Comparison of ENCODE assay signal across 9 cellular contexts in the genomic region with DNA sequence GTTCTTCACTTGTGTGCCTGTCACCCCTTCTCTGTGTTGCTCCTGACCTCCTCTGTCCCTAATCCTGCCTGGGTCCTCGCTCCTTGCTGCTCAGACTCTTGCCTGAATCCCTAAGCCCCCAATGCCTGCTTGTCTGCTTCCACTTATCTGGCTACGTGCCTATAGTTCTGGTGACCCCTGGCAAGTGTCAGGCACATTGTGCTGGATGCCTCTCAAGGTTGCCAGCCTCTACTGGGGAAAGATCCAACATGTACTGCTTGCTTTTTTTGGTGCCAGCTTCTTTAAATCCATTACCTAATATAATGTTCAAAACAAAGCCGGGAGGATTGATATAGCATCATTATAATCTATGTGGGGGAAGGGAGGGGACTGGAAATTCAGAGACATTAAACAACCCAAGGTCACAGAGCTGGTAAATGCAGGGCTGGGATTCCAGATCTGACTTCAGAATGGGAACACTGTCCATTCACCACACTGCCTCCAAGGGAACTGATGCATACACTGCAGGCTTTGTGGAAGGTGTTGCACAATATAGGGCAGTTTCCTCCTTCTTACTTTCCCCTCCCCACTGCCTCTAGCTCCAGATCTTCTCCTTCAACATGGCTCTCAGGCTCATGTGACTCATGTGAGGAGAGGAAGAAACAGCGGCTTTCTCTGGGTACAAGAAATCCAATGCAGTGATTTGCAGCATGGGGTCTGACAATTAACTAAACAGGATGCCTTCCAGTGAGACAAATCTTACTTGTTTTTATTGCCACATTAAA.
DNase-seq lines count a peak whose midpoint lies in the region; ATAC-seq, FAIRE-seq and TF ChIP-seq lines count a peak whose summit lies in the region.
"Had no signal": no experiment of that assay in that cellular context is flagged by ENCODE, and none has a peak within 500 bp of the region (broad histone marks: within the 10 kb centered on the region; RNA-seq: fewer than 3 reads in every experiment).

No MANE protein-coding gene starts in this region.

- FAIRE-seq in urothelium cell line (lab: Jason Lieb, UNC): no peak

- H3K9ac ChIP-seq in mammary epithelial cell (ENCODE audit: insufficient read depth, low read length) (no peak overlapping the region), Karpas-422 (ENCODE audit: low read length) (no peak overlapping the region)

- dilution Hi-C loops in mammary epithelial cell (cut with HindIII; ENCODE audit: low sequenced_read_pairs): no loop called here

- ATAC-seq in GM19328 (IDR thresholded peaks at IDR 0.05; ENCODE audit: unreplicated experiment) (no peak), GM18873 (IDR thresholded peaks at IDR 0.05; ENCODE audit: low FRiP score, unreplicated experiment) (no peak)

- H3K27me3 ChIP-seq in mammary epithelial cell (ENCODE audit: insufficient read depth, low read length) (no peaks in the 10 kb centered on the region), Karpas-422 (ENCODE audit: low read length) (no peaks in the 10 kb centered on the region; the same call in 1 of the 2 replicates)

- H3K4me2 ChIP-seq in mammary epithelial cell (ENCODE audit: insufficient read depth, low read depth, low read length): no peak overlapping the region
- no peak overlapping the region for H3K4me2 ChIP-seq in Karpas-422 (ENCODE audit: low read depth, low read length, poor library complexity, severe bottlenecking)

- no TSS peak for BruUV-seq in mammary epithelial cell (replicated peaks; lab: Mats Ljungman, UMichigan)

- intact Hi-C loops in mammary epithelial cell (cut with micrococcal nuclease): no loop called here

- H3K27ac ChIP-seq in mammary epithelial cell (ENCODE audit: insufficient read depth, low read depth, low read length): no peak overlapping the region
- H3K27ac ChIP-seq in Karpas-422 (ENCODE audit: low read length): no peak overlapping the region

- H3K79me2 ChIP-seq in mammary epithelial cell (ENCODE audit: insufficient read depth, low read length) (no peaks in the 10 kb centered on the region), Karpas-422 (ENCODE audit: low read length) (no peaks in the 10 kb centered on the region)

- H3K9me2 ChIP-seq in Karpas-422 (replicated peaks; ENCODE audit: insufficient read depth, low read length): no peaks in the 10 kb centered on the region

- CTCF ChIA-PET in mammary epithelial cell (lab: Charles Lee; ENCODE audit: low non-redundant PET): interaction anchor here (0.7 kb wide), 1 partner anchor 165 kb away, joined by 3 read pairs; no protein-coding TSS in a partner anchor

- no peaks in the 10 kb centered on the region for H3K4me1 ChIP-seq in mammary epithelial cell (ENCODE audit: insufficient read depth, low read length)
- H3K4me1 ChIP-seq in Karpas-422 (ENCODE audit: low read length): no peaks in the 10 kb centered on the region

- no peaks in the 10 kb centered on the region for H3K9me3 ChIP-seq in mammary epithelial cell (replicated peaks; ENCODE audit: insufficient read depth, low read length)
- H3K9me3 ChIP-seq in Karpas-422 (ENCODE audit: low read length): no peaks in the 10 kb centered on the region

- TF ChIP-seq CTCF in mammary epithelial cell (conservative IDR thresholded peaks at IDR 0.05 in 1 of 2, IDR thresholded peaks at IDR 0.05 in 1 of 2; ENCODE audit: extremely low read depth in 1 of 2, insufficient read depth in 1 of 2, low read depth in 1 of 2, low read length in 2 of 2): peak; percentile 11 to 44

- DNase-seq in Kasumi-1 (lab: John Stamatoyannopoulos, UW) (peak; percentile 80 to 84), mammary epithelial cell (peak; percentile 73), kidney tubule cell (ENCODE audit: low spot score) (peak; percentile 78), urothelium cell line (ENCODE audit: low spot score) (peak; percentile 29), Karpas-422 (no peak)
- DNase-seq: NCI-H1436; stimulated activated CD4-positive, alpha-beta T cell treated with anti-CD3 and anti-CD28 coated beads, Interleukin-2, amount 100 ng/mL, for 24 hours had no signal

- in situ Hi-C loops in mammary epithelial cell (cut with MboI; ENCODE audit: low sequenced_read_pairs in 2 of 2): no loop called here

- H3K36me3 ChIP-seq in mammary epithelial cell (ENCODE audit: insufficient read depth, low read length): no peaks in the 10 kb centered on the region
- H3K36me3 ChIP-seq in Karpas-422 (ENCODE audit: insufficient read depth, low read length): no peaks in the 10 kb centered on the region

- H4K20me1 ChIP-seq in mammary epithelial cell (ENCODE audit: insufficient read depth, low read length) (no peaks in the 10 kb centered on the region), Karpas-422 (ENCODE audit: insufficient read depth, low read depth, low read length) (no peaks in the 10 kb centered on the region)

- no peak overlapping the region for H2AFZ ChIP-seq in mammary epithelial cell (ENCODE audit: low read depth, low read length)
- no peak overlapping the region for H2AFZ ChIP-seq in Karpas-422 (ENCODE audit: low read length)

- no peak overlapping the region for H3K4me3 ChIP-seq in mammary epithelial cell (replicated peaks in 1 of 3; ENCODE audit: insufficient read depth in 1 of 3, low read depth in 2 of 3, low read length in 3 of 3)
- no peak overlapping the region for H3K4me3 ChIP-seq in Karpas-422 (ENCODE audit: low read length)

- WGBS in mammary epithelial cell (ENCODE audit: low coverage, missing lambda C conversion rate): 33% methylated on average over 4 of the region's 4 CpGs
